In the genomic region with DNA sequence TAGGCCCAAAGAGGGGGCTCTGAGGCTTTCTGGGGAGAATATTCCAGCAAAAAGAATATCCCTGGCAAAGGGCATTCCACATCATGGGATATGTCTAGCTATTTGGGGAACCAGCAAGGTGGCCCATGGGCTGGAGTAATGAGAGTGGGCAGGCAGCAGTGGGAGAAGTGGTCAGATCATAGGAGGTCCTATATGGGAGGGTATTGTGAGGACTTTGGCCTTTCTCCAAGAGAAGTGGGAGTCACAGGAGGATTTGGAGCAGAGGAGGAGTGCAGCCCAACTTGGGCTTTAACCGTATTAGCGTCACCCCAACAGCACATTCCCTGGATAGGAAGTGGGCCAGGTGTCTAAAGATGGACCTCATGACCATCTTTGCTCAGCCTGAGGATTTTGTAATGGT, we compare ENCODE assay signal across 2 cellular contexts.
TF ChIP-seq lines count a peak whose summit lies in the region.

No MANE protein-coding gene starts in this region.

TF ChIP-seq in SK-N-SH, 30 proteins besides CTCF, POLR2A, EP300 and RAD21 (continued from another document):
- TF ChIP-seq EZH2phosphoT487 (IDR thresholded peaks at IDR 0.05; ENCODE audit: borderline replicate concordance, low read depth): no peak

TF ChIP-seq in WTC11, 78 proteins besides CTCF, POLR2A, EP300 and RAD21 (continued from another document):
- TF ChIP-seq, protein P1, sequence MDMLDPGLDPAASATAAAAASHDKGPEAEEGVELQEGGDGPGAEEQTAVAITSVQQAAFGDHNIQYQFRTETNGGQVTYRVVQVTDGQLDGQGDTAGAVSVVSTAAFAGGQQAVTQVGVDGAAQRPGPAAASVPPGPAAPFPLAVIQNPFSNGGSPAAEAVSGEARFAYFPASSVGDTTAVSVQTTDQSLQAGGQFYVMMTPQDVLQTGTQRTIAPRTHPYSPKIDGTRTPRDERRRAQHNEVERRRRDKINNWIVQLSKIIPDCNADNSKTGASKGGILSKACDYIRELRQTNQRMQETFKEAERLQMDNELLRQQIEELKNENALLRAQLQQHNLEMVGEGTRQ (CRISPR knock-in tag; IDR thresholded peaks at IDR 0.05): no peak
- TF ChIP-seq ZNF138 (CRISPR knock-in tag; conservative IDR thresholded peaks at IDR 0.05): no peak
- no peak for TF ChIP-seq EMX1 (CRISPR knock-in tag; IDR thresholded peaks at IDR 0.05)
- no peak for TF ChIP-seq MYBL2 (CRISPR knock-in tag; IDR thresholded peaks at IDR 0.05)
- TF ChIP-seq GABPB1 (CRISPR knock-in tag; IDR thresholded peaks at IDR 0.05): no peak
- no peak for TF ChIP-seq RELA (CRISPR knock-in tag; IDR thresholded peaks at IDR 0.05; ENCODE audit: borderline replicate concordance)
- TF ChIP-seq GTF2I (CRISPR knock-in tag; conservative IDR thresholded peaks at IDR 0.05): no peak
- TF ChIP-seq SMAD4 (CRISPR knock-in tag; IDR thresholded peaks at IDR 0.05): no peak
- TF ChIP-seq, protein P2, sequence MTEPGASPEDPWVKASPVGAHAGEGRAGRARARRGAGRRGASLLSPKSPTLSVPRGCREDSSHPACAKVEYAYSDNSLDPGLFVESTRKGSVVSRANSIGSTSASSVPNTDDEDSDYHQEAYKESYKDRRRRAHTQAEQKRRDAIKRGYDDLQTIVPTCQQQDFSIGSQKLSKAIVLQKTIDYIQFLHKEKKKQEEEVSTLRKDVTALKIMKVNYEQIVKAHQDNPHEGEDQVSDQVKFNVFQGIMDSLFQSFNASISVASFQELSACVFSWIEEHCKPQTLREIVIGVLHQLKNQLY (CRISPR knock-in tag; IDR thresholded peaks at IDR 0.05): no peak
- TF ChIP-seq KAT7 (CRISPR knock-in tag; IDR thresholded peaks at IDR 0.05; ENCODE audit: borderline replicate concordance): no peak
- no peak for TF ChIP-seq ZNF423 (CRISPR knock-in tag; IDR thresholded peaks at IDR 0.05)
- TF ChIP-seq ZNF219 (CRISPR knock-in tag; IDR thresholded peaks at IDR 0.05; ENCODE audit: borderline replicate concordance): no peak
- TF ChIP-seq ATF1 (CRISPR knock-in tag; IDR thresholded peaks at IDR 0.05): no peak
- TF ChIP-seq, protein P3, sequence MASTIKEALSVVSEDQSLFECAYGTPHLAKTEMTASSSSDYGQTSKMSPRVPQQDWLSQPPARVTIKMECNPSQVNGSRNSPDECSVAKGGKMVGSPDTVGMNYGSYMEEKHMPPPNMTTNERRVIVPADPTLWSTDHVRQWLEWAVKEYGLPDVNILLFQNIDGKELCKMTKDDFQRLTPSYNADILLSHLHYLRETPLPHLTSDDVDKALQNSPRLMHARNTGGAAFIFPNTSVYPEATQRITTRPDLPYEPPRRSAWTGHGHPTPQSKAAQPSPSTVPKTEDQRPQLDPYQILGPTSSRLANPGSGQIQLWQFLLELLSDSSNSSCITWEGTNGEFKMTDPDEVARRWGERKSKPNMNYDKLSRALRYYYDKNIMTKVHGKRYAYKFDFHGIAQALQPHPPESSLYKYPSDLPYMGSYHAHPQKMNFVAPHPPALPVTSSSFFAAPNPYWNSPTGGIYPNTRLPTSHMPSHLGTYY (CRISPR knock-in tag; IDR thresholded peaks at IDR 0.05): no peak
- no peak for TF ChIP-seq TP53 (CRISPR knock-in tag; IDR thresholded peaks at IDR 0.05)
- TF ChIP-seq TEAD1 (CRISPR knock-in tag; IDR thresholded peaks at IDR 0.05): no peak
- TF ChIP-seq CREM (CRISPR knock-in tag; IDR thresholded peaks at IDR 0.05): no peak
- no peak for TF ChIP-seq NFYB (CRISPR knock-in tag; conservative IDR thresholded peaks at IDR 0.05; ENCODE audit: low read depth)
